In the genomic region with DNA sequence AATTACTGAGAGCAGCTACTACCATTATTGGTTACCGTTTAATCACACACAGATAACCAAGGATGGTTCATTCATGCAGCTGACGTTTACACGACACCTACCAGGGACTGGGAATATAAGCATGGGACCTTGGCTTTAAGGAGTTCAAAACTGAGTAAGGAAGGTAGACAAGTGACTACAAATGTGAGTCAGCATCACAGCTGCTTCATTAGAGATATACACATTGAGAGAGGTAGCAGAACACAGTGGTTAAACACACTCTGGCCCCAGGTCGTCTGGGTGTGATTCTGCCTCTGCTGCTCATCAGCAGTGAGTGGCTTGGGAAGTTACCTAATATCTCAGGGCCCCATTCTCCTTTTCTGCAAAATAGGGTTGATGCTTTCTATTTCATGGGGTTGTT, we compare ENCODE assay signal across 12 cellular contexts.
A peak's percentile ranks its signal among the peaks of the same experiment; 100 is the strongest.
DNase-seq lines count a peak whose midpoint lies in the region; ATAC-seq lines count a peak whose summit lies in the region.
"Had no signal": no experiment of that assay in that cellular context is flagged by ENCODE, and none has a peak within 500 bp of the region (broad histone marks: within the 10 kb centered on the region; RNA-seq: fewer than 3 reads in every experiment).

No MANE protein-coding gene starts in this region.

- H3K27me3 ChIP-seq in BLaER1 treated with 17β-estradiol and CSF1 and Interleukin-3, amounts not matched to agents 10 nM and 100 nM, result no peaks in the 10 kb centered on the region
- H3K27me3 ChIP-seq in HAP-1 (ENCODE audit: low read depth), result no peaks in the 10 kb centered on the region
- H3K27me3 ChIP-seq: SJSA1 had no signal

- no peak overlapping the region for H3K4me3 ChIP-seq in BLaER1 treated with 17β-estradiol and CSF1 and Interleukin-3, amounts not matched to agents 10 nM and 100 nM
- H3K4me3 ChIP-seq in HAP-1, result no peak overlapping the region
- H3K4me3 ChIP-seq: SJSA1 had no signal

- peaks cover 0 to 75% (median 43%) of the 10 kb centered on the region in 11 experiments; a peak in 15 of 22 replicates for H3K36me3 ChIP-seq in BLaER1 treated with 17β-estradiol and CSF1 and Interleukin-3, amounts not matched to agents 10 nM and 100 nM
- no peaks in the 10 kb centered on the region for H3K36me3 ChIP-seq in HAP-1 (replicated peaks)
- H3K36me3 ChIP-seq: SJSA1 had no signal

- H3K4me2 ChIP-seq in BLaER1 treated with 17β-estradiol and CSF1 and Interleukin-3, amounts not matched to agents 10 nM and 100 nM, result peak overlapping the region in 6 of 11 experiments; percentile 58 to 89 (median 86); a peak in 8 of 22 replicates

- ATAC-seq in GM18867 (IDR thresholded peaks at IDR 0.05; ENCODE audit: unreplicated experiment) (peak; percentile 68), GM21723 (IDR thresholded peaks at IDR 0.05; ENCODE audit: unreplicated experiment) (peak; percentile 82), HG03558 (IDR thresholded peaks at IDR 0.05; ENCODE audit: extremely low read depth, unreplicated experiment) (peak; percentile 76)

- peaks cover 24 to 66% (median 46%) of the 10 kb centered on the region in 10 experiments for H3K4me1 ChIP-seq in BLaER1 treated with 17β-estradiol and CSF1 and Interleukin-3, amounts not matched to agents 10 nM and 100 nM
- H3K4me1 ChIP-seq in HAP-1, result no peaks in the 10 kb centered on the region

- DNase-seq in NK-92 treated with Interleukin-12 subunit alpha and Interleukin-12 subunit beta, amount 100 ng/mL, for 24 hours (lab: John Stamatoyannopoulos, UW), result no peak
- DNase-seq in HAP-1 (ENCODE audit: low spot score in 2 of 2) (no peak), SHP77 treated with DMSO at 0.1 percent for 48 hours (lab: John Stamatoyannopoulos, UW) (no peak)
- no peak for DNase-seq in effector CD8-positive, alpha-beta T cell (lab: John Stamatoyannopoulos, UW)
- DNase-seq: NCI-H1694; NCI-H748 treated with DMSO at 0.1 percent for 48 hours; stimulated activated CD4-positive, alpha-beta T cell treated with anti-CD3 and anti-CD28 coated beads, Interleukin-15, amount 100 ng/mL, for 24 hours had no signal

- H4K20me1 ChIP-seq in BLaER1 treated with 17β-estradiol and CSF1 and Interleukin-3, amounts not matched to agents 10 nM and 100 nM, result peaks cover 0 to 92% (median 0%) of the 10 kb centered on the region in 11 experiments; a peak in 5 of 22 replicates

- 0 out of 22 replicates have a peak overlapping the region, but pooled peaks of 1 of the 11 experiments have one; percentile 15 for H3K9ac ChIP-seq in BLaER1 treated with 17β-estradiol and CSF1 and Interleukin-3, amounts not matched to agents 10 nM and 100 nM

- H3K27ac ChIP-seq in BLaER1 treated with 17β-estradiol and CSF1 and Interleukin-3, amounts not matched to agents 10 nM and 100 nM, result peak overlapping the region in 5 of 11 experiments; percentile 18 to 63 (median 34); a peak in 5 of 22 replicates
- H3K27ac ChIP-seq: SJSA1 had no signal

- in situ Hi-C loops in HAP-1 (cut with MboI; ENCODE audit: low sequenced_read_pairs), result no loop called here

- H3K9me3 ChIP-seq in BLaER1 treated with 17β-estradiol and CSF1 and Interleukin-3, amounts not matched to agents 10 nM and 100 nM (replicated peaks in 1 of 11), result no peaks in the 10 kb centered on the region
- no peaks in the 10 kb centered on the region for H3K9me3 ChIP-seq in HAP-1
- H3K9me3 ChIP-seq: SJSA1 had no signal
